ENCODE assay signal across 2 cellular contexts in the genomic region with DNA sequence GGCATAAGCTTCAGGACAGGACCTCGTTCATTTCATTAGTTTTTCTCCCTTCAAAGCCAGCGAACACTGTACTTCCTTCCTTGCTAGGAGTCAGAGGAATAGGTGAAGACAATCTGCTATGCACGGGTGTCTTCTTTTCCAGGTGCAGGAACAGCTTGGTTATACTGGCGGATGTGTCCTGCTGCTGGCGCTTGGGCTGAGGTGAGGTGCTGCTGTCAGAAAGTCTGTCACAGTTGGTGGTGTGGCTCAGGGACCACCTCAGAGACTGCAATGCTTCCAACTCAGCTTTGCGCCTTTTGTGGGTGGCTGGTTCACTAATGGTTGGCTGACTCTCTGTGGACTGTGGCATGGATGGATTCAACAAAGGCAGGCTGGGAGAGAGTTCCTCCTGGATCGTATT.
TF ChIP-seq lines count a peak whose summit lies in the region.

No MANE protein-coding gene starts in this region.

TF ChIP-seq in GM23338, 12 proteins besides CTCF, POLR2A, EP300 and RAD21:
- TF ChIP-seq JUNB (IDR thresholded peaks at IDR 0.05; ENCODE audit: unreplicated experiment) (no peak), NANOG (IDR thresholded peaks at IDR 0.05; ENCODE audit: borderline replicate concordance) (no peak), EZH2phosphoT487 (IDR thresholded peaks at IDR 0.05; ENCODE audit: unreplicated experiment) (no peak), EZH2 (IDR thresholded peaks at IDR 0.05; ENCODE audit: low read depth, unreplicated experiment) (no peak), POLR2AphosphoS5 (IDR thresholded peaks at IDR 0.05; ENCODE audit: low read depth) (no peak), CREB1 (CRISPR knock-in tag; IDR thresholded peaks at IDR 0.05; ENCODE audit: low read depth) (no peak), ZNF331 (CRISPR knock-in tag; IDR thresholded peaks at IDR 0.05; ENCODE audit: low read depth) (no peak), ZNF114 (CRISPR knock-in tag; IDR thresholded peaks at IDR 0.05) (no peak)
- TF ChIP-seq, protein P1, sequence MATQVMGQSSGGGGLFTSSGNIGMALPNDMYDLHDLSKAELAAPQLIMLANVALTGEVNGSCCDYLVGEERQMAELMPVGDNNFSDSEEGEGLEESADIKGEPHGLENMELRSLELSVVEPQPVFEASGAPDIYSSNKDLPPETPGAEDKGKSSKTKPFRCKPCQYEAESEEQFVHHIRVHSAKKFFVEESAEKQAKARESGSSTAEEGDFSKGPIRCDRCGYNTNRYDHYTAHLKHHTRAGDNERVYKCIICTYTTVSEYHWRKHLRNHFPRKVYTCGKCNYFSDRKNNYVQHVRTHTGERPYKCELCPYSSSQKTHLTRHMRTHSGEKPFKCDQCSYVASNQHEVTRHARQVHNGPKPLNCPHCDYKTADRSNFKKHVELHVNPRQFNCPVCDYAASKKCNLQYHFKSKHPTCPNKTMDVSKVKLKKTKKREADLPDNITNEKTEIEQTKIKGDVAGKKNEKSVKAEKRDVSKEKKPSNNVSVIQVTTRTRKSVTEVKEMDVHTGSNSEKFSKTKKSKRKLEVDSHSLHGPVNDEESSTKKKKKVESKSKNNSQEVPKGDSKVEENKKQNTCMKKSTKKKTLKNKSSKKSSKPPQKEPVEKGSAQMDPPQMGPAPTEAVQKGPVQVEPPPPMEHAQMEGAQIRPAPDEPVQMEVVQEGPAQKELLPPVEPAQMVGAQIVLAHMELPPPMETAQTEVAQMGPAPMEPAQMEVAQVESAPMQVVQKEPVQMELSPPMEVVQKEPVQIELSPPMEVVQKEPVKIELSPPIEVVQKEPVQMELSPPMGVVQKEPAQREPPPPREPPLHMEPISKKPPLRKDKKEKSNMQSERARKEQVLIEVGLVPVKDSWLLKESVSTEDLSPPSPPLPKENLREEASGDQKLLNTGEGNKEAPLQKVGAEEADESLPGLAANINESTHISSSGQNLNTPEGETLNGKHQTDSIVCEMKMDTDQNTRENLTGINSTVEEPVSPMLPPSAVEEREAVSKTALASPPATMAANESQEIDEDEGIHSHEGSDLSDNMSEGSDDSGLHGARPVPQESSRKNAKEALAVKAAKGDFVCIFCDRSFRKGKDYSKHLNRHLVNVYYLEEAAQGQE (IDR thresholded peaks at IDR 0.05; ENCODE audit: unreplicated experiment) = no peak
- TF ChIP-seq, protein P2, sequence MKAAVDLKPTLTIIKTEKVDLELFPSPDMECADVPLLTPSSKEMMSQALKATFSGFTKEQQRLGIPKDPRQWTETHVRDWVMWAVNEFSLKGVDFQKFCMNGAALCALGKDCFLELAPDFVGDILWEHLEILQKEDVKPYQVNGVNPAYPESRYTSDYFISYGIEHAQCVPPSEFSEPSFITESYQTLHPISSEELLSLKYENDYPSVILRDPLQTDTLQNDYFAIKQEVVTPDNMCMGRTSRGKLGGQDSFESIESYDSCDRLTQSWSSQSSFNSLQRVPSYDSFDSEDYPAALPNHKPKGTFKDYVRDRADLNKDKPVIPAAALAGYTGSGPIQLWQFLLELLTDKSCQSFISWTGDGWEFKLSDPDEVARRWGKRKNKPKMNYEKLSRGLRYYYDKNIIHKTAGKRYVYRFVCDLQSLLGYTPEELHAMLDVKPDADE (IDR thresholded peaks at IDR 0.05) = no peak
TF ChIP-seq in GM23338: peak in this region for 0.

TF ChIP-seq in H1, 55 proteins besides CTCF, POLR2A, EP300 and RAD21:
- TF ChIP-seq CHD2 (IDR thresholded peaks at IDR 0.05; ENCODE audit: low read length) (no peak), EGR1 (IDR thresholded peaks at IDR 0.05; ENCODE audit: borderline replicate concordance, low read depth, low read length) (no peak), YY1 (IDR thresholded peaks at IDR 0.05; ENCODE audit: low read depth, low read length) (no peak), SRF (IDR thresholded peaks at IDR 0.05; ENCODE audit: low read depth, low read length) (no peak), CTBP2 (IDR thresholded peaks at IDR 0.05; ENCODE audit: borderline replicate concordance, insufficient read depth, insufficient read length, low read length) (no peak), JUND (IDR thresholded peaks at IDR 0.05; ENCODE audit: low read length) (no peak), ZNF274 (IDR thresholded peaks at IDR 0.05; ENCODE audit: borderline replicate concordance, extremely low read depth, low read length) (no peak), RFX5 (IDR thresholded peaks at IDR 0.05; ENCODE audit: borderline replicate concordance, low read depth, low read length) (no peak), SP4 (IDR thresholded peaks at IDR 0.05; ENCODE audit: low read length) (no peak), MAFK (IDR thresholded peaks at IDR 0.05; ENCODE audit: low read depth, low read length) (no peak)
- TF ChIP-seq, protein P3, sequence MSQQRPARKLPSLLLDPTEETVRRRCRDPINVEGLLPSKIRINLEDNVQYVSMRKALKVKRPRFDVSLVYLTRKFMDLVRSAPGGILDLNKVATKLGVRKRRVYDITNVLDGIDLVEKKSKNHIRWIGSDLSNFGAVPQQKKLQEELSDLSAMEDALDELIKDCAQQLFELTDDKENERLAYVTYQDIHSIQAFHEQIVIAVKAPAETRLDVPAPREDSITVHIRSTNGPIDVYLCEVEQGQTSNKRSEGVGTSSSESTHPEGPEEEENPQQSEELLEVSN (IDR thresholded peaks at IDR 0.05) = no peak
- TF ChIP-seq, protein P4, sequence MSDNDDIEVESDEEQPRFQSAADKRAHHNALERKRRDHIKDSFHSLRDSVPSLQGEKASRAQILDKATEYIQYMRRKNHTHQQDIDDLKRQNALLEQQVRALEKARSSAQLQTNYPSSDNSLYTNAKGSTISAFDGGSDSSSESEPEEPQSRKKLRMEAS (IDR thresholded peaks at IDR 0.05) = no peak
